ENCODE assay signal across 8 cellular contexts in the genomic region with DNA sequence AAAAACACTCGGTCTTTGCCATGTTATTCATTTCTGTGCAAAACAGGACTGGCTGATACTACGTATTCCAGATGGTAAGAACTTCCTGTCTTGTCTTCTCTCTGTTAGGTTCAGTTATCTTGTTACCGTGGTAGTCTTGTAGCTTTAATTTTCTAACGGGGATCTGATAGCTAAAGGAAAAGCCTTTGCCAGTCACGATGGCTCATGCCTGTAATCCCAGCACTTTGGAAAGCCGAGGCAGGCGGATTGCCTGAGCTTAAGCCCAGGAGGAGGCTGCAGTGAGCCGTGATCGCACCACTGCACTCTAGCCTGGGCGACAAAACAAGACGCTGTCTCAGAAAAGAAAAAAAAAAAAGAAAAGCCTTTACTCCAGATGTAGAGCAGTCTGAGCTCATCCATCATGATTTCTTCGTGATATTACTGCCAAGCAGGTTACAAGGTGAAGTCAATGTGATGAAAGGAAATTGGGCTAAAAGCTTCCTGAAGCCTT. TPM values are rescaled to one million over a fixed set of nuclear protein-coding genes. Genes with fewer than 3 reads are reported as not detected.
DNase-seq lines count a peak whose midpoint lies in the region; ATAC-seq and TF ChIP-seq lines count a peak whose summit lies in the region.

No MANE protein-coding gene starts in this region.

- H3F3A ChIP-seq in OCI-LY1 (ENCODE audit: insufficient read depth, low read length), result no peaks in the 10 kb centered on the region

- no peak overlapping the region for H2AFZ ChIP-seq in OCI-LY1 (ENCODE audit: low read length)

- intact Hi-C loops in CD4-positive, alpha-beta memory T cell (cut with micrococcal nuclease), result no loop called here
- intact Hi-C loops in naive thymus-derived CD4-positive, alpha-beta T cell (cut with micrococcal nuclease), result loop anchor here in 1 of 2 donors (2.0 kb wide), 1 partner anchor 392 kb away; a partner anchor contains a TSS

- H3K36me3 ChIP-seq in CD4-positive, alpha-beta memory T cell (ENCODE audit: insufficient read depth, low read length), result no peaks in the 10 kb centered on the region
- H3K36me3 ChIP-seq in OCI-LY1 (ENCODE audit: insufficient read depth, low read length), result no peaks in the 10 kb centered on the region
- no peaks in the 10 kb centered on the region for H3K36me3 ChIP-seq in effector memory CD4-positive, alpha-beta T cell (ENCODE audit: control insufficient read depth, insufficient read depth, low read length)
- H3K36me3 ChIP-seq in naive thymus-derived CD4-positive, alpha-beta T cell (ENCODE audit: control insufficient read depth in 2 of 3, insufficient read depth in 3 of 3, low read length in 3 of 3), result no peaks in the 10 kb centered on the region

- H3K27ac Mint-ChIP-seq in CD4-positive, alpha-beta memory T cell, result peak overlapping the region; percentile 10 to 94 (median 80)
- peak overlapping the region; percentile 84 to 98 (median 94) for H3K27ac Mint-ChIP-seq in naive thymus-derived CD4-positive, alpha-beta T cell

- POLR2A ChIA-PET in CD4-positive, alpha-beta memory T cell (lab: Charles Lee; ENCODE audit: partially characterized antibody), result interaction anchor here (0.6 to 1.6 kb wide), 3 partner anchors 10 to 326 kb away, joined by 3 to 5 read pairs (median 3); a partner anchor contains a TSS
- POLR2A ChIA-PET in naive thymus-derived CD4-positive, alpha-beta T cell (lab: Charles Lee), result interaction anchor here (0.6 to 1.1 kb wide), 5 partner anchors 11 to 390 kb away, joined by 3 to 4 read pairs (median 3); a partner anchor contains a TSS

- no peaks in the 10 kb centered on the region for H3K9me3 Mint-ChIP-seq in CD4-positive, alpha-beta memory T cell
- H3K9me3 Mint-ChIP-seq in naive thymus-derived CD4-positive, alpha-beta T cell, result no peaks in the 10 kb centered on the region

- H3K4me2 ChIP-seq in OCI-LY1 (ENCODE audit: low read length), result peak overlapping the region; percentile 47

- H3K27ac ChIP-seq in CD4-positive, alpha-beta memory T cell (ENCODE audit: low read depth, low read length), result no peak overlapping the region
- peak overlapping the region; percentile 50 for H3K27ac ChIP-seq in OCI-LY1 (ENCODE audit: low read depth, low read length, poor library complexity, severe bottlenecking)
- no peak overlapping the region for H3K27ac ChIP-seq in effector memory CD4-positive, alpha-beta T cell (ENCODE audit: insufficient read depth, low read length, poor library complexity, severe bottlenecking)
- H3K27ac ChIP-seq in naive thymus-derived CD4-positive, alpha-beta T cell (ENCODE audit: low read depth, low read length), result peak overlapping the region; percentile 58

- peaks cover 8% of the 10 kb centered on the region for H3K4me1 ChIP-seq in CD4-positive, alpha-beta memory T cell (ENCODE audit: insufficient read depth, low read length)
- peaks cover 11% of the 10 kb centered on the region for H3K4me1 ChIP-seq in OCI-LY1 (ENCODE audit: insufficient read depth, low read length, severe bottlenecking)
- H3K4me1 ChIP-seq in effector memory CD4-positive, alpha-beta T cell (ENCODE audit: control insufficient read depth, insufficient read depth, low read length, poor library complexity, severe bottlenecking), result no peaks in the 10 kb centered on the region
- no peaks in the 10 kb centered on the region for H3K4me1 ChIP-seq in naive thymus-derived CD4-positive, alpha-beta T cell (ENCODE audit: control insufficient read depth in 2 of 2, insufficient read depth in 2 of 2, low read length in 2 of 2)

- no peaks in the 10 kb centered on the region for H4K20me1 ChIP-seq in OCI-LY1 (ENCODE audit: insufficient read depth, low read length)

- H3K27me3 Mint-ChIP-seq in CD4-positive, alpha-beta memory T cell, result no peaks in the 10 kb centered on the region
- no peaks in the 10 kb centered on the region for H3K27me3 Mint-ChIP-seq in naive thymus-derived CD4-positive, alpha-beta T cell

- no peaks in the 10 kb centered on the region for H3K79me2 ChIP-seq in OCI-LY1 (ENCODE audit: insufficient read depth, low read length)

- H3K9ac ChIP-seq in OCI-LY1 (ENCODE audit: low read length), result peak overlapping the region; percentile 45; the same call in 1 of the 2 replicates

- H3K27me3 ChIP-seq in CD4-positive, alpha-beta memory T cell (ENCODE audit: insufficient read depth, low read length), result no peaks in the 10 kb centered on the region
- H3K27me3 ChIP-seq in OCI-LY1 (ENCODE audit: insufficient read depth, low read length), result no peaks in the 10 kb centered on the region
- no peaks in the 10 kb centered on the region for H3K27me3 ChIP-seq in effector memory CD4-positive, alpha-beta T cell (replicated peaks; ENCODE audit: control insufficient read depth, insufficient read depth, low read length, poor library complexity, severe bottlenecking)
- H3K27me3 ChIP-seq in naive thymus-derived CD4-positive, alpha-beta T cell (ENCODE audit: control insufficient read depth in 2 of 2, insufficient read depth in 2 of 2, low read length in 2 of 2), result no peaks in the 10 kb centered on the region

- peak; percentile 75 for ATAC-seq in naive thymus-derived CD4-positive, alpha-beta T cell
- no peak for ATAC-seq in GM18505 (IDR thresholded peaks at IDR 0.05; ENCODE audit: unreplicated experiment)

- no peak for TF ChIP-seq POLR2A in GM18505 (IDR thresholded peaks at IDR 0.05; ENCODE audit: borderline replicate concordance, extremely low read depth, insufficient read depth, insufficient read length)

- peak overlapping the region; percentile 31 to 85 (median 76) for H3K4me3 Mint-ChIP-seq in CD4-positive, alpha-beta memory T cell
- peak overlapping the region; percentile 60 to 92 (median 86) for H3K4me3 Mint-ChIP-seq in naive thymus-derived CD4-positive, alpha-beta T cell

- peak overlapping the region in 1 of 2 donors; percentile 9 for H3K4me3 ChIP-seq in CD4-positive, alpha-beta memory T cell (ENCODE audit: low read length in 2 of 2)
- H3K4me3 ChIP-seq in OCI-LY1 (ENCODE audit: low read depth, low read length, poor library complexity, severe bottlenecking), result no peak overlapping the region
- H3K4me3 ChIP-seq in effector memory CD4-positive, alpha-beta T cell (ENCODE audit: insufficient read depth, low read depth, low read length, poor library complexity, severe bottlenecking), result peak overlapping the region; percentile 20
- H3K4me3 ChIP-seq in naive thymus-derived CD4-positive, alpha-beta T cell (ENCODE audit: low read length), result peak overlapping the region; percentile 31

- H3K4me1 Mint-ChIP-seq in CD4-positive, alpha-beta memory T cell, result peaks cover 0 to 12% (median 7%) of the 10 kb centered on the region in 4 donors
- peaks cover 0 to 15% (median 11%) of the 10 kb centered on the region in 7 donors for H3K4me1 Mint-ChIP-seq in naive thymus-derived CD4-positive, alpha-beta T cell

- peak in 4 of 5 donors; percentile 3 to 19 (median 12) for DNase-seq in CD4-positive, alpha-beta memory T cell
- DNase-seq in effector memory CD4-positive, alpha-beta T cell, result no peak
- DNase-seq in naive thymus-derived CD4-positive, alpha-beta T cell, result peak in 6 of 9 donors; percentile 28 to 54 (median 38)
- DNase-seq in NOMO-1 treated with DMSO at 0.1 percent for 48 hours (lab: John Stamatoyannopoulos, UW; ENCODE audit: unreplicated experiment) (no peak), cerebellum (ENCODE audit: low spot score) (no peak)
- DNase-seq in activated effector memory CD4-positive, alpha-beta T cell treated with anti-CD3 and anti-CD28 coated beads, Interleukin-2, amount 50 U/mL, for 16 hours, result no peak

- CTCF ChIA-PET in CD4-positive, alpha-beta memory T cell (lab: Charles Lee; ENCODE audit: partially characterized antibody), result interaction anchor here (0.9 to 1.6 kb wide), 3 partner anchors 349 to 352 kb away, joined by 3 to 7 read pairs (median 6); no protein-coding TSS in a partner anchor
- CTCF ChIA-PET in naive thymus-derived CD4-positive, alpha-beta T cell (lab: Charles Lee), result no interaction called here

- H3K36me3 Mint-ChIP-seq in CD4-positive, alpha-beta memory T cell, result no peaks in the 10 kb centered on the region
- no peaks in the 10 kb centered on the region for H3K36me3 Mint-ChIP-seq in naive thymus-derived CD4-positive, alpha-beta T cell

- H3K9me3 ChIP-seq in CD4-positive, alpha-beta memory T cell (ENCODE audit: control insufficient read depth in 1 of 2, low read length in 2 of 2), result no peaks in the 10 kb centered on the region
- H3K9me3 ChIP-seq in OCI-LY1 (ENCODE audit: low read length), result no peaks in the 10 kb centered on the region
- H3K9me3 ChIP-seq in effector memory CD4-positive, alpha-beta T cell (ENCODE audit: control insufficient read depth, low read length), result no peaks in the 10 kb centered on the region
- no peaks in the 10 kb centered on the region for H3K9me3 ChIP-seq in naive thymus-derived CD4-positive, alpha-beta T cell (ENCODE audit: control insufficient read depth in 2 of 3, low read length in 3 of 3)

- no peaks in the 10 kb centered on the region for H3K9me2 ChIP-seq in OCI-LY1 (ENCODE audit: low read depth, low read length)

- TF ChIP-seq CTCF in OCI-LY1 (IDR thresholded peaks at IDR 0.05; ENCODE audit: low read length), result no peak

RNA-seq across cellular contexts. Expression of a gene that starts 11.1 kb away (rescaled TPM):
- 100 to 1,000 TPM; 125 to 127 TPM for total RNA-seq in CD4-positive, alpha-beta memory T cell
- 10 to 100 TPM; 13.3 to 24.5 TPM for polyA plus RNA-seq in CD4-positive, alpha-beta memory T cell
- 100 to 1,000 TPM in 2 of 5 experiments, 10 to 100 TPM in 3; 54.8 to 129 (median 76.7) TPM for total RNA-seq in naive thymus-derived CD4-positive, alpha-beta T cell
- 10 to 100 TPM; 15.6 to 26.8 TPM for polyA plus RNA-seq in naive thymus-derived CD4-positive, alpha-beta T cell
- 42.5 TPM for total RNA-seq in cerebellum

RNA-seq across cellular contexts. Expression of a gene that starts 36.3 kb away (rescaled TPM):
- 100 to 1,000 TPM; 105 to 107 TPM for total RNA-seq in CD4-positive, alpha-beta memory T cell
- 10 to 100 TPM in 1 of 2 donors, 1 to 10 TPM in 1; 7.6 to 35.6 TPM for polyA plus RNA-seq in CD4-positive, alpha-beta memory T cell
- 100 to 1,000 TPM in 2 of 5 experiments, 10 to 100 TPM in 3; 57.2 to 109 (median 95.1) TPM for total RNA-seq in naive thymus-derived CD4-positive, alpha-beta T cell
- polyA plus RNA-seq in naive thymus-derived CD4-positive, alpha-beta T cell, result 10 to 100 TPM; 20.1 to 34.9 TPM
- 65.2 TPM for total RNA-seq in cerebellum

Comparison
In these comparisons a context has a peak if more than half of its experiments do, and no peak if none do; other contexts are left out.
1. DNase-seq: peak in CD4-positive, alpha-beta memory T cell (4 of 5) and naive thymus-derived CD4-positive, alpha-beta T cell (6 of 9); none in effector memory CD4-positive, alpha-beta T cell (0 of 3), NOMO-1 treated with DMSO at 0.1 percent for 48 hours (single experiment), cerebellum (single experiment) and activated effector memory CD4-positive, alpha-beta T cell treated with anti-CD3 and anti-CD28 coated beads, Interleukin-2, amount 50 U/mL, for 16 hours (single experiment).
2. H3K27ac ChIP-seq: peak in OCI-LY1 (single experiment) and naive thymus-derived CD4-positive, alpha-beta T cell (single experiment); none in CD4-positive, alpha-beta memory T cell (single experiment) and effector memory CD4-positive, alpha-beta T cell (single experiment).